9 cellular contexts compared by ENCODE assay signal in the genomic region with DNA sequence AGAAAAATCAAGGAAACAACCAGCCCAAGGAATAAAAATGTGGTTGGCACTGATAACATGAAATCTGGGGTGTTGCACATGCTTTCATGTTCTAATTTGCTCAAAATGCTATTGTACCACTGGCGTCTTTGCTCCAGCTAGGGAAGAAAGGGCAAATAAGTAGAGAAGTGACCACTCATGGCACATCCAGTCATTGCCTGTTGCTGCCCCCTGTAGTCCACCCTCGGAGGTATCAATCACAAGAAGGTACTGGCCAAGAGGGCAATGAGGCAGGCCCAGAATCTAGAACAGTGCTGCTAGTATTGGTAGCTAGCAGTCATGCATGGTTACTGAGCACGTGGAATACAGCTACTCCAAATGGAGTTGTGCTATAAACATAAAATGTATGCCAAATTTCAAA.
A peak's percentile ranks its signal among the peaks of the same experiment; 100 is the strongest.
DNase-seq lines count a peak whose midpoint lies in the region; ATAC-seq, FAIRE-seq and TF ChIP-seq lines count a peak whose summit lies in the region.
"Had no signal": no experiment of that assay in that cellular context is flagged by ENCODE, and none has a peak within 500 bp of the region (broad histone marks: within the 10 kb centered on the region; RNA-seq: fewer than 3 reads in every experiment).

No MANE protein-coding gene starts in this region.

- H3K4me1 ChIP-seq in SJCRH30, result peaks cover 17% of the 10 kb centered on the region
- H3K4me1 ChIP-seq in keratinocyte (ENCODE audit: control insufficient read depth, extremely low read depth, insufficient read depth, low read length), result peaks cover 19% of the 10 kb centered on the region

- DNase-seq in COLO829 (ENCODE audit: low spot score) (peak; percentile 20), HEK293T (ENCODE audit: extremely low spot score) (peak; percentile 50), SJCRH30 (peak; percentile 66 to 74), keratinocyte (ENCODE audit: low read depth, low spot score) (no peak), globus pallidus (ENCODE audit: low spot score) (no peak), DMS79 treated with DMSO at 0.1 percent for 48 hours (lab: John Stamatoyannopoulos, UW) (no peak)

- no peak overlapping the region for H3K27ac ChIP-seq in SJCRH30
- H3K27ac ChIP-seq in keratinocyte (ENCODE audit: control insufficient read depth, insufficient read depth, low read length), result no peak overlapping the region
- H3K27ac ChIP-seq: RWPE1 had no signal

- no peak overlapping the region for H3K4me2 ChIP-seq in keratinocyte (ENCODE audit: control insufficient read depth, extremely low read depth, insufficient read depth, low read depth, low read length)

- H3K27me3 ChIP-seq in SJCRH30, result no peaks in the 10 kb centered on the region
- H3K27me3 ChIP-seq in keratinocyte (ENCODE audit: control insufficient read depth, extremely low read depth, insufficient read depth, low read length), result no peaks in the 10 kb centered on the region

- no peaks in the 10 kb centered on the region for H4K20me1 ChIP-seq in keratinocyte (ENCODE audit: control insufficient read depth, extremely low read depth, insufficient read depth, low read length)

- H3K9me1 ChIP-seq in keratinocyte (ENCODE audit: control insufficient read depth, extremely low read depth, insufficient read depth, low read length), result no peaks in the 10 kb centered on the region

- no peak overlapping the region for H3K4me3 ChIP-seq in SJCRH30
- no peak overlapping the region for H3K4me3 ChIP-seq in keratinocyte (ENCODE audit: control insufficient read depth in 2 of 3, extremely low read depth in 1 of 3, insufficient read depth in 2 of 3, low read depth in 1 of 3, low read length in 3 of 3)

- peak; percentile 19 to 54 (median 24) for TF ChIP-seq CTCF in keratinocyte (optimal IDR thresholded peaks at IDR 0.05 in 1 of 3, IDR thresholded peaks at IDR 0.05 in 1 of 3, conservative IDR thresholded peaks at IDR 0.05 in 1 of 3; ENCODE audit: extremely low read depth in 1 of 3, insufficient read depth in 2 of 3, low read length in 3 of 3)

- ATAC-seq in HG03196 (IDR thresholded peaks at IDR 0.05; ENCODE audit: unreplicated experiment), result no peak
- ATAC-seq in HG03521 (IDR thresholded peaks at IDR 0.05; ENCODE audit: unreplicated experiment), result no peak

- peak; percentile 9 for FAIRE-seq in keratinocyte (lab: Jason Lieb, UNC)

- CTCF ChIA-PET in HEK293T (lab: Yijun Ruan, JAX), result interaction anchor here (0.5 to 5.1 kb wide), 12 partner anchors 9 to 773 kb away, joined by 3 to 42 read pairs (median 4); no protein-coding TSS in a partner anchor

- H2AFZ ChIP-seq in keratinocyte (ENCODE audit: control insufficient read depth, low read length), result no peak overlapping the region

- POLR2A ChIA-PET in HEK293T (lab: Yijun Ruan, JAX), result interaction anchor here (0.5 to 2.1 kb wide), 2 partner anchors 13 to 167 kb away, joined by 3 to 5 read pairs; no protein-coding TSS in a partner anchor

- H3K9ac ChIP-seq in keratinocyte (ENCODE audit: control insufficient read depth, extremely low read depth, insufficient read depth, low read length), result no peak overlapping the region

- H3K79me2 ChIP-seq in keratinocyte (ENCODE audit: control insufficient read depth, insufficient read depth, low read length), result no peaks in the 10 kb centered on the region

- dilution Hi-C loops in keratinocyte (cut with MboI; ENCODE audit: extremely low pct_ligation_motif_present, low sequenced_read_pairs), result no loop called here

- no peaks in the 10 kb centered on the region for H3K36me3 ChIP-seq in SJCRH30
- H3K36me3 ChIP-seq in keratinocyte (ENCODE audit: control insufficient read depth in 2 of 2, extremely low read depth in 1 of 2, insufficient read depth in 2 of 2, low read length in 2 of 2), result no peaks in the 10 kb centered on the region

- H3K9me3 ChIP-seq in SJCRH30 (replicated peaks), result no peaks in the 10 kb centered on the region
- H3K9me3 ChIP-seq in keratinocyte (ENCODE audit: control insufficient read depth, low read depth, low read length), result no peaks in the 10 kb centered on the region

TF ChIP-seq in HEK293T, 16 proteins besides CTCF, POLR2A, EP300 and RAD21:
- TF ChIP-seq BHLHE40 (IDR thresholded peaks at IDR 0.05; ENCODE audit: borderline replicate concordance) (no peak), PKNOX1 (IDR thresholded peaks at IDR 0.05) (0 out of 2 replicates have a peak, but pooled peaks have one; percentile 8)

Comparison
In these comparisons a context has a peak if more than half of its experiments do, and no peak if none do; other contexts are left out.
1. DNase-seq: peak in COLO829 (single experiment), HEK293T (single experiment) and SJCRH30 (2 of 2); none in keratinocyte (single experiment), globus pallidus (single experiment) and DMS79 treated with DMSO at 0.1 percent for 48 hours (single experiment).